ENCODE assay signal across 1 cellular context in genomic region chr13:21458816-21459701, GRCh38.
TF ChIP-seq lines count a peak whose summit lies in the region.

A gene with protein sequence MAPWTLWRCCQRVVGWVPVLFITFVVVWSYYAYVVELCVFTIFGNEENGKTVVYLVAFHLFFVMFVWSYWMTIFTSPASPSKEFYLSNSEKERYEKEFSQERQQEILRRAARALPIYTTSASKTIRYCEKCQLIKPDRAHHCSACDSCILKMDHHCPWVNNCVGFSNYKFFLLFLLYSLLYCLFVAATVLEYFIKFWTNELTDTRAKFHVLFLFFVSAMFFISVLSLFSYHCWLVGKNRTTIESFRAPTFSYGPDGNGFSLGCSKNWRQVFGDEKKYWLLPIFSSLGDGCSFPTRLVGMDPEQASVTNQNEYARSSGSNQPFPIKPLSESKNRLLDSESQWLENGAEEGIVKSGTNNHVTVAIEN (minus strand): TSS chr13:21459303. CDS start chr13:21459171, 132 bp downstream.

TF ChIP-seq in HepG2, 621 proteins besides CTCF, POLR2A, EP300 and RAD21 (continued from another document and continues in another):
- TF ChIP-seq, protein P1, sequence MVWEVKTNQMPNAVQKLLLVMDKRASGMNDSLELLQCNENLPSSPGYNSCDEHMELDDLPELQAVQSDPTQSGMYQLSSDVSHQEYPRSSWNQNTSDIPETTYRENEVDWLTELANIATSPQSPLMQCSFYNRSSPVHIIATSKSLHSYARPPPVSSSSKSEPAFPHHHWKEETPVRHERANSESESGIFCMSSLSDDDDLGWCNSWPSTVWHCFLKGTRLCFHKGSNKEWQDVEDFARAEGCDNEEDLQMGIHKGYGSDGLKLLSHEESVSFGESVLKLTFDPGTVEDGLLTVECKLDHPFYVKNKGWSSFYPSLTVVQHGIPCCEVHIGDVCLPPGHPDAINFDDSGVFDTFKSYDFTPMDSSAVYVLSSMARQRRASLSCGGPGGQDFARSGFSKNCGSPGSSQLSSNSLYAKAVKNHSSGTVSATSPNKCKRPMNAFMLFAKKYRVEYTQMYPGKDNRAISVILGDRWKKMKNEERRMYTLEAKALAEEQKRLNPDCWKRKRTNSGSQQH (CRISPR knock-in tag; IDR thresholded peaks at IDR 0.05; ENCODE audit: low read depth) = 0 out of 2 replicates have a peak, but pooled peaks have one; percentile 31
- TF ChIP-seq RXRA (CRISPR knock-in tag; IDR thresholded peaks at IDR 0.05) (0 out of 2 replicates have a peak, but pooled peaks have one; percentile 23), CBFB (CRISPR knock-in tag; IDR thresholded peaks at IDR 0.05) (no peak), YY1 (IDR thresholded peaks at IDR 0.05; ENCODE audit: insufficient read depth, insufficient replicate concordance, low read depth, low read length) (peak; percentile 69), MAX (IDR thresholded peaks at IDR 0.05) (peak; percentile 17; the same call in 1 of the 2 replicates), ZNF703 (CRISPR knock-in tag; IDR thresholded peaks at IDR 0.05; ENCODE audit: borderline replicate concordance) (0 out of 2 replicates have a peak, but pooled peaks have one; percentile 53), ZNF138 (CRISPR knock-in tag; IDR thresholded peaks at IDR 0.05; ENCODE audit: low read depth) (peak; percentile 25; the same call in 1 of the 2 replicates), RFXANK (CRISPR knock-in tag; IDR thresholded peaks at IDR 0.05) (no peak), HMGXB3 (CRISPR knock-in tag; IDR thresholded peaks at IDR 0.05; ENCODE audit: borderline replicate concordance) (no peak; the same call in 1 of the 2 replicates), U2AF1 (optimal IDR thresholded peaks at IDR 0.05; ENCODE audit: low read depth, low read length) (peak; percentile 55), YEATS4 (CRISPR knock-in tag; IDR thresholded peaks at IDR 0.05; ENCODE audit: borderline replicate concordance) (peak; percentile 79; the same call in 1 of the 2 replicates), SALL2 (CRISPR knock-in tag; IDR thresholded peaks at IDR 0.05) (peak; percentile 75; the same call in 1 of the 2 replicates), HNF1A (IDR thresholded peaks at IDR 0.05; ENCODE audit: low read depth) (no peak), HNF1A (CRISPR knock-in tag; IDR thresholded peaks at IDR 0.05; ENCODE audit: borderline replicate concordance) (0 out of 2 replicates have a peak, but pooled peaks have one; percentile 8), MBD4 (IDR thresholded peaks at IDR 0.05; ENCODE audit: borderline replicate concordance, low read length) (no peak), TARDBP (CRISPR knock-in tag; IDR thresholded peaks at IDR 0.05) (peak; percentile 26; the same call in 1 of the 2 replicates), ZMYM3 (CRISPR knock-in tag; IDR thresholded peaks at IDR 0.05) (no peak), KDM2A (CRISPR knock-in tag; IDR thresholded peaks at IDR 0.05; ENCODE audit: borderline replicate concordance, low read depth) (peak; percentile 71), MYC (CRISPR knock-in tag; IDR thresholded peaks at IDR 0.05; ENCODE audit: borderline replicate concordance) (peak; percentile 34; the same call in 1 of the 2 replicates), ZBTB26 (CRISPR knock-in tag; IDR thresholded peaks at IDR 0.05; ENCODE audit: borderline replicate concordance) (0 out of 2 replicates have a peak, but pooled peaks have one; percentile 24), AHR (CRISPR knock-in tag; IDR thresholded peaks at IDR 0.05) (peak; percentile 53; the same call in 1 of the 2 replicates), KAT7 (CRISPR knock-in tag; IDR thresholded peaks at IDR 0.05; ENCODE audit: borderline replicate concordance) (peak; percentile 73; the same call in 1 of the 2 replicates), FOXC1 (CRISPR knock-in tag; IDR thresholded peaks at IDR 0.05; ENCODE audit: borderline replicate concordance) (peak; percentile 59; the same call in 1 of the 2 replicates), FOXK2 (IDR thresholded peaks at IDR 0.05) (no peak), REL (CRISPR knock-in tag; conservative IDR thresholded peaks at IDR 0.05) (no peak), IRX3 (CRISPR knock-in tag; IDR thresholded peaks at IDR 0.05; ENCODE audit: borderline replicate concordance, low read depth) (no peak), KLF6 (CRISPR knock-in tag; IDR thresholded peaks at IDR 0.05) (peak; percentile 29; the same call in 1 of the 2 replicates), E2F5 (CRISPR knock-in tag; conservative IDR thresholded peaks at IDR 0.05) (no peak), SRSF1 (optimal IDR thresholded peaks at IDR 0.05; ENCODE audit: low read depth, low read length) (no peak), RFXAP (CRISPR knock-in tag; IDR thresholded peaks at IDR 0.05; ENCODE audit: borderline replicate concordance) (no peak), KLF16 (CRISPR knock-in tag; IDR thresholded peaks at IDR 0.05) (peak in 1 of 2 experiments; percentile 38; a peak in 1 of 4 replicates), FOXO1 (CRISPR knock-in tag; IDR thresholded peaks at IDR 0.05) (0 out of 2 replicates have a peak, but pooled peaks have one; percentile 20), NFE2 (CRISPR knock-in tag; IDR thresholded peaks at IDR 0.05) (no peak), ZNF331 (CRISPR knock-in tag; IDR thresholded peaks at IDR 0.05) (peak; percentile 21; the same call in 1 of the 2 replicates), ZNF879 (CRISPR knock-in tag; IDR thresholded peaks at IDR 0.05) (0 out of 2 replicates have a peak, but pooled peaks have one; percentile 46), ZNF891 (CRISPR knock-in tag; IDR thresholded peaks at IDR 0.05) (peak; percentile 69; the same call in 1 of the 2 replicates), HNRNPK (IDR thresholded peaks at IDR 0.05; ENCODE audit: low read depth, low read length, poor library complexity, severe bottlenecking) (peak; percentile 93), ZNF563 (CRISPR knock-in tag; IDR thresholded peaks at IDR 0.05) (peak; percentile 66), ZBTB2 (CRISPR knock-in tag; IDR thresholded peaks at IDR 0.05; ENCODE audit: low read depth) (peak; percentile 92), ZKSCAN1 (IDR thresholded peaks at IDR 0.05; ENCODE audit: low read length) (peak; percentile 95), RFX1 (IDR thresholded peaks at IDR 0.05) (no peak)
- TF ChIP-seq, protein P2, sequence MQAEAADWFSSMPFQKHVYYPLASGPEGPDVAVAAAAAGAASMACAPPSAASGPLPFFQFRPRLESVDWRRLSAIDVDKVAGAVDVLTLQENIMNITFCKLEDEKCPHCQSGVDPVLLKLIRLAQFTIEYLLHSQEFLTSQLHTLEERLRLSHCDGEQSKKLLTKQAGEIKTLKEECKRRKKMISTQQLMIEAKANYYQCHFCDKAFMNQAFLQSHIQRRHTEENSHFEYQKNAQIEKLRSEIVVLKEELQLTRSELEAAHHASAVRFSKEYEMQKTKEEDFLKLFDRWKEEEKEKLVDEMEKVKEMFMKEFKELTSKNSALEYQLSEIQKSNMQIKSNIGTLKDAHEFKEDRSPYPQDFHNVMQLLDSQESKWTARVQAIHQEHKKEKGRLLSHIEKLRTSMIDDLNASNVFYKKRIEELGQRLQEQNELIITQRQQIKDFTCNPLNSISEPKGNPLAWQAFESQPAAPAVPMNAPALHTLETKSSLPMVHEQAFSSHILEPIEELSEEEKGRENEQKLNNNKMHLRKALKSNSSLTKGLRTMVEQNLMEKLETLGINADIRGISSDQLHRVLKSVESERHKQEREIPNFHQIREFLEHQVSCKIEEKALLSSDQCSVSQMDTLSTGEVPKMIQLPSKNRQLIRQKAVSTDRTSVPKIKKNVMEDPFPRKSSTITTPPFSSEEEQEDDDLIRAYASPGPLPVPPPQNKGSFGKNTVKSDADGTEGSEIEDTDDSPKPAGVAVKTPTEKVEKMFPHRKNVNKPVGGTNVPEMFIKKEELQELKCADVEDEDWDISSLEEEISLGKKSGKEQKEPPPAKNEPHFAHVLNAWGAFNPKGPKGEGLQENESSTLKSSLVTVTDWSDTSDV (CRISPR knock-in tag; IDR thresholded peaks at IDR 0.05) = 0 out of 2 replicates have a peak, but pooled peaks have one; percentile 34
- TF ChIP-seq, protein P3, sequence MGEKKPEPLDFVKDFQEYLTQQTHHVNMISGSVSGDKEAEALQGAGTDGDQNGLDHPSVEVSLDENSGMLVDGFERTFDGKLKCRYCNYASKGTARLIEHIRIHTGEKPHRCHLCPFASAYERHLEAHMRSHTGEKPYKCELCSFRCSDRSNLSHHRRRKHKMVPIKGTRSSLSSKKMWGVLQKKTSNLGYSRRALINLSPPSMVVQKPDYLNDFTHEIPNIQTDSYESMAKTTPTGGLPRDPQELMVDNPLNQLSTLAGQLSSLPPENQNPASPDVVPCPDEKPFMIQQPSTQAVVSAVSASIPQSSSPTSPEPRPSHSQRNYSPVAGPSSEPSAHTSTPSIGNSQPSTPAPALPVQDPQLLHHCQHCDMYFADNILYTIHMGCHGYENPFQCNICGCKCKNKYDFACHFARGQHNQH (CRISPR knock-in tag; IDR thresholded peaks at IDR 0.05) = 0 out of 2 replicates have a peak, but pooled peaks have one; percentile 33
